ENCODE assay signal across 1 cellular context in the genomic region with DNA sequence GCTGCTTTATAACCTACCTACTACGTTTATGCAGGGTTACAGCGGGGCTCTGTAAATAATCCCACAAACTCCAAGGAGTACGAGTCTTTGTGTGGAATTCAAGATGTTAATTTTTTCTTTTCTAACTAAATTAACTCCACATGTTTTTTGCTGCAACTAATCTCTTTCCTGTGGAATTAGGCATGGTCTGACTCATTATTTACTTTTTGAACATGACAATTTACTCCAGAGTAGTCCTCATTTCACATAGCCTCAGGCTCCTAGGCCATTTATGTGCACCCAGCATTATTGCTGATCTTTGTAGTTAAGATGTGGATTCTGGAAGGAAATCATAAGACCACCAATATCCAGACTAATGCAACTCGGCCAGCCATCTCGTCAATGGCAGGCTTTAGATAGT.
TF ChIP-seq lines count a peak whose summit lies in the region.

No MANE protein-coding gene starts in this region.

TF ChIP-seq in SK-N-SH treated with all-trans-retinoic acid at 6 μM for 48 hours, 23 proteins besides CTCF, POLR2A, EP300 and RAD21 (continued from another document):
- TF ChIP-seq, protein P1, sequence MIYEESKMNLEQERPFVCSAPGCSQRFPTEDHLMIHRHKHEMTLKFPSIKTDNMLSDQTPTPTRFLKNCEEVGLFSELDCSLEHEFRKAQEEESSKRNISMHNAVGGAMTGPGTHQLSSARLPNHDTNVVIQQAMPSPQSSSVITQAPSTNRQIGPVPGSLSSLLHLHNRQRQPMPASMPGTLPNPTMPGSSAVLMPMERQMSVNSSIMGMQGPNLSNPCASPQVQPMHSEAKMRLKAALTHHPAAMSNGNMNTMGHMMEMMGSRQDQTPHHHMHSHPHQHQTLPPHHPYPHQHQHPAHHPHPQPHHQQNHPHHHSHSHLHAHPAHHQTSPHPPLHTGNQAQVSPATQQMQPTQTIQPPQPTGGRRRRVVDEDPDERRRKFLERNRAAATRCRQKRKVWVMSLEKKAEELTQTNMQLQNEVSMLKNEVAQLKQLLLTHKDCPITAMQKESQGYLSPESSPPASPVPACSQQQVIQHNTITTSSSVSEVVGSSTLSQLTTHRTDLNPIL (CRISPR knock-in tag; IDR thresholded peaks at IDR 0.05; ENCODE audit: low read depth): no peak
- no peak for TF ChIP-seq ZC3H10 (CRISPR knock-in tag; IDR thresholded peaks at IDR 0.05)
